Comparison of ENCODE assay signal across 20 cellular contexts in genomic region chr7:157861031-157861491, GRCh38.
"Had no signal": no experiment of that assay in that cellular context is flagged by ENCODE, and none has a peak within 500 bp of the region (broad histone marks: within the 10 kb centered on the region; RNA-seq: fewer than 3 reads in every experiment).

No MANE protein-coding gene starts in this region.

- H3K36me3 ChIP-seq: brain microvascular endothelial cell, WERI-Rb-1 had no signal

- H3K27me3 ChIP-seq: brain microvascular endothelial cell had no signal

- H3K27ac ChIP-seq: brain microvascular endothelial cell, WERI-Rb-1 had no signal

- DNase-seq: activated B cell treated with CpG ODN at 0.5 μM for 24 hours; activated CD4-positive, alpha-beta T cell treated with anti-CD3 and anti-CD28 coated beads for 48 hours; activated CD4-positive, alpha-beta T cell treated with anti-CD3 and anti-CD28 coated beads, Interleukin-2, amount 50 U/mL, for 1 hour; activated CD4-positive, alpha-beta T cell treated with anti-CD3 and anti-CD28 coated beads, Interleukin-2, amount 50 U/mL, for 48 hours; activated CD8-positive, alpha-beta memory T cell treated with anti-CD3 and anti-CD28 coated beads for 24 hours; activated CD8-positive, alpha-beta T cell treated with anti-CD3 and anti-CD28 coated beads for 36 hours; activated effector memory CD4-positive, alpha-beta T cell treated with Interleukin-2 at 50 U/mL for 16 hours; activated gamma-delta T cell treated with Interleukin-2 at 50 U/mL for 16 hours; activated naive CD4-positive, alpha-beta T cell treated with anti-CD3 and anti-CD28 coated beads, Interleukin-2, amount 50 U/mL, for 16 hours; activated naive CD4-positive, alpha-beta T cell treated with Interleukin-2 at 50 U/mL for 16 hours; activated T-cell treated with anti-CD3 and anti-CD28 coated beads, Interleukin-2, amount 50 U/mL, for 4 hours; amniotic stem cell; anterior cingulate cortex; brain microvascular endothelial cell; effector CD8-positive, alpha-beta T cell; foreskin fibroblast; SW 1271; T-cell; T-helper 9 cell; WERI-Rb-1 had no signal
